Comparison of ENCODE assay signal across 16 cellular contexts in genomic region chr13:106847049-106847448, GRCh38.
DNase-seq lines count a peak whose midpoint lies in the region; TF ChIP-seq lines count a peak whose summit lies in the region.
"Had no signal": no experiment of that assay in that cellular context is flagged by ENCODE, and none has a peak within 500 bp of the region (broad histone marks: within the 10 kb centered on the region; RNA-seq: fewer than 3 reads in every experiment).

No MANE protein-coding gene starts in this region.

- no peaks in the 10 kb centered on the region for H3K9me3 Mint-ChIP-seq in mesothelial cell of epicardium
- H3K9me3 Mint-ChIP-seq: HFFc6 had no signal

- no peaks in the 10 kb centered on the region for H3K36me3 ChIP-seq in mammary epithelial cell (ENCODE audit: insufficient read depth, low read length)
- no peaks in the 10 kb centered on the region for H3K36me3 ChIP-seq in thyroid gland
- H3K36me3 ChIP-seq: BLaER1 had no signal

- H2AFZ ChIP-seq in mammary epithelial cell (ENCODE audit: low read depth, low read length): no peak overlapping the region

- no peaks in the 10 kb centered on the region for H4K20me1 ChIP-seq in mammary epithelial cell (ENCODE audit: insufficient read depth, low read length)
- H4K20me1 ChIP-seq: BLaER1 had no signal

- H3K4me2 ChIP-seq in mammary epithelial cell (ENCODE audit: insufficient read depth, low read depth, low read length): no peak overlapping the region
- H3K4me2 ChIP-seq: BLaER1 had no signal

- H3K4me1 ChIP-seq in mammary epithelial cell (ENCODE audit: insufficient read depth, low read length) (no peaks in the 10 kb centered on the region), thyroid gland (no peaks in the 10 kb centered on the region)
- H3K4me1 ChIP-seq: BLaER1, Caco-2 had no signal

- CTCF ChIA-PET in mammary epithelial cell (lab: Charles Lee; ENCODE audit: low non-redundant PET): no interaction called here

- H3K27me3 ChIP-seq in mammary epithelial cell (ENCODE audit: insufficient read depth, low read length) (peaks cover 2% of the 10 kb centered on the region), thyroid gland (no peaks in the 10 kb centered on the region)
- H3K27me3 ChIP-seq: BLaER1 had no signal

- 38% methylated on average over 2 of the region's 2 CpGs for WGBS in mammary epithelial cell (ENCODE audit: low coverage, missing lambda C conversion rate)
- whole genome bisulfite sequencing in thyroid gland, 2 donors: 89 to 93% methylated on average over 2 of the region's 2 CpGs

- in situ Hi-C loops in mammary epithelial cell (cut with MboI; ENCODE audit: low sequenced_read_pairs in 2 of 2): no loop called here

- no peaks in the 10 kb centered on the region for H3K79me2 ChIP-seq in mammary epithelial cell (ENCODE audit: insufficient read depth, low read length)

- dilution Hi-C loops in mammary epithelial cell (cut with HindIII; ENCODE audit: low sequenced_read_pairs): no loop called here

- H3K27ac ChIP-seq in mammary epithelial cell (ENCODE audit: insufficient read depth, low read depth, low read length): no peak overlapping the region
- no peak overlapping the region for H3K27ac ChIP-seq in thyroid gland
- H3K27ac ChIP-seq: 22Rv1, BLaER1 had no signal

- no peak overlapping the region for H3K4me3 Mint-ChIP-seq in mesothelial cell of epicardium
- H3K4me3 Mint-ChIP-seq: CD8-positive, alpha-beta memory T cell; HFFc6 had no signal

- no peak overlapping the region for H3K9ac ChIP-seq in mammary epithelial cell (ENCODE audit: insufficient read depth, low read length)
- H3K9ac ChIP-seq: BLaER1 had no signal

- H3K36me3 Mint-ChIP-seq in mesothelial cell of epicardium: no peaks in the 10 kb centered on the region
- H3K36me3 Mint-ChIP-seq: CD8-positive, alpha-beta memory T cell had no signal

- no peaks in the 10 kb centered on the region for H3K27me3 Mint-ChIP-seq in mesothelial cell of epicardium (ENCODE audit: low read depth)
- H3K27me3 Mint-ChIP-seq: CD8-positive, alpha-beta memory T cell had no signal

- H3K4me3 ChIP-seq in mammary epithelial cell (replicated peaks in 1 of 3; ENCODE audit: insufficient read depth in 1 of 3, low read depth in 2 of 3, low read length in 3 of 3): no peak overlapping the region
- no peak overlapping the region for H3K4me3 ChIP-seq in thyroid gland (replicated peaks in 1 of 3)
- H3K4me3 ChIP-seq: BLaER1 had no signal

- no TSS peak for BruUV-seq in mammary epithelial cell (replicated peaks; lab: Mats Ljungman, UMichigan)

- no peaks in the 10 kb centered on the region for H3K9me3 ChIP-seq in mammary epithelial cell (replicated peaks; ENCODE audit: insufficient read depth, low read length)
- no peaks in the 10 kb centered on the region for H3K9me3 ChIP-seq in thyroid gland
- H3K9me3 ChIP-seq: BLaER1, Caco-2 had no signal

- peak; percentile 32 for DNase-seq in NCI-H2171 treated with DMSO at 0.1 percent for 48 hours (lab: John Stamatoyannopoulos, UW)
- DNase-seq in NCI-H2171 (lab: John Stamatoyannopoulos, UW): no peak
- DNase-seq in NCI-H226: peak; percentile 12
- DNase-seq in mammary epithelial cell: peak; percentile 9
- no peak for DNase-seq in mesothelial cell of epicardium (ENCODE audit: low spot score in 2 of 2, unreplicated experiment in 2 of 2)
- no peak for DNase-seq in thyroid gland
- DNase-seq in NCI-H510A (lab: John Stamatoyannopoulos, UW): no peak
- no peak for DNase-seq in putamen (ENCODE audit: low spot score)
- DNase-seq: AML-193; Caco-2; CD8-positive, alpha-beta memory T cell; DMS53; HCEC 1CT; HFFc6 had no signal

- H3K27ac Mint-ChIP-seq in mesothelial cell of epicardium: peak overlapping the region; percentile 61
- H3K27ac Mint-ChIP-seq: CD8-positive, alpha-beta memory T cell; HFFc6 had no signal

- H3K4me1 Mint-ChIP-seq in mesothelial cell of epicardium: peaks cover 18% of the 10 kb centered on the region
- H3K4me1 Mint-ChIP-seq: CD8-positive, alpha-beta memory T cell had no signal

- intact Hi-C loops in mammary epithelial cell (cut with micrococcal nuclease): no loop called here
- intact Hi-C loops in thyroid gland (cut with DNase I): no loop called here

- TF ChIP-seq CTCF in mammary epithelial cell (conservative IDR thresholded peaks at IDR 0.05 in 1 of 2, IDR thresholded peaks at IDR 0.05 in 1 of 2; ENCODE audit: extremely low read depth in 1 of 2, insufficient read depth in 1 of 2, low read depth in 1 of 2, low read length in 2 of 2) (no peak), mesothelial cell of epicardium (IDR thresholded peaks at IDR 0.05; ENCODE audit: unreplicated experiment) (no peak), thyroid gland (IDR thresholded peaks at IDR 0.05) (no peak)

- TF ChIP-seq POLR2A in thyroid gland (IDR thresholded peaks at IDR 0.05): no peak

Comparison
In these comparisons a context has a peak if more than half of its experiments do, and no peak if none do; other contexts are left out.
1. DNase-seq: peak in NCI-H2171 treated with DMSO at 0.1 percent for 48 hours (single experiment), NCI-H226 (single experiment) and mammary epithelial cell (single experiment); none in NCI-H2171 (single experiment), mesothelial cell of epicardium (0 of 2), thyroid gland (0 of 2), NCI-H510A (single experiment) and putamen (single experiment).